Comparison of ENCODE assay signal across 1 cellular context in the genomic region with DNA sequence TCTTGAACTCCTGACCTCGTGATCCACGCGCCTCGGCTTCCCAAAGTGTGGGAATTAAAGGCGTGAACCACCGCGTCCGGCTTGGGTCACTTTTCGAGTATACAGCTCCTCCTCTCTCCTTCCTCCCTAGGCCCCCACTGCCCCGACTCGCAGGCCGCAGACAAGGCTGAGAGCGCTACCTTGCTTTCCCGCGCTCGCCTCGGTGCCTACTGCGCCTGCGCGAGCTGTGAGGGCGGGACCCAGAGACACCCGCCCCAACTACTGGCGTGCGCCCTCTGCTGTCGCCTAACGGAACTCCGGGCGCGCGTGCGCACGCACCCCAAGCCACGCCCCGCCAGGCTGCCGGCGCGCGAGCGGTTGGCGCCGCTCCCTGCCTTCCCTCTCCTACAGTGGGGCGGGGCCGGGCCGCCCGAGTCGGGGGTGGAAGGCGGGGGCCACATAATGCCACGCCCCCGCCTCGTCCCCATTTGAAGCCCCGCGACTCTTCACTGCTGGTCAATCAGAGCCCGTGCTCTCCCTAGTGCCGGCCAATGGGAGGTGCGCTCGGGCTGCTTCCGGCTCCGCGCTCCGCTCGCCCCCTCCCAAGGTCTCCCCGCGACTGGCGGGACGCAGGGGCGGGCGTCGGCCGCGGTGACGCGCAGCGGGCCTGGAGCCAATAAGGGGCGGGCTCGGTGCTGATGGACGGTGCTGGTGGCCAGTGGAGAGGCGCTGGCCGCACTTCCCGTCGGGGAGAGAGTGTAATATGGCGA.
TF ChIP-seq lines count a peak whose summit lies in the region.

A gene (plus strand): TSS at position 730 of the 749 bp plus-strand sequence. CDS start 13 bp downstream, at position 743.

TF ChIP-seq in HepG2, 621 proteins besides CTCF, POLR2A, EP300 and RAD21 (continued from another document and continues in another):
- TF ChIP-seq, protein P1, sequence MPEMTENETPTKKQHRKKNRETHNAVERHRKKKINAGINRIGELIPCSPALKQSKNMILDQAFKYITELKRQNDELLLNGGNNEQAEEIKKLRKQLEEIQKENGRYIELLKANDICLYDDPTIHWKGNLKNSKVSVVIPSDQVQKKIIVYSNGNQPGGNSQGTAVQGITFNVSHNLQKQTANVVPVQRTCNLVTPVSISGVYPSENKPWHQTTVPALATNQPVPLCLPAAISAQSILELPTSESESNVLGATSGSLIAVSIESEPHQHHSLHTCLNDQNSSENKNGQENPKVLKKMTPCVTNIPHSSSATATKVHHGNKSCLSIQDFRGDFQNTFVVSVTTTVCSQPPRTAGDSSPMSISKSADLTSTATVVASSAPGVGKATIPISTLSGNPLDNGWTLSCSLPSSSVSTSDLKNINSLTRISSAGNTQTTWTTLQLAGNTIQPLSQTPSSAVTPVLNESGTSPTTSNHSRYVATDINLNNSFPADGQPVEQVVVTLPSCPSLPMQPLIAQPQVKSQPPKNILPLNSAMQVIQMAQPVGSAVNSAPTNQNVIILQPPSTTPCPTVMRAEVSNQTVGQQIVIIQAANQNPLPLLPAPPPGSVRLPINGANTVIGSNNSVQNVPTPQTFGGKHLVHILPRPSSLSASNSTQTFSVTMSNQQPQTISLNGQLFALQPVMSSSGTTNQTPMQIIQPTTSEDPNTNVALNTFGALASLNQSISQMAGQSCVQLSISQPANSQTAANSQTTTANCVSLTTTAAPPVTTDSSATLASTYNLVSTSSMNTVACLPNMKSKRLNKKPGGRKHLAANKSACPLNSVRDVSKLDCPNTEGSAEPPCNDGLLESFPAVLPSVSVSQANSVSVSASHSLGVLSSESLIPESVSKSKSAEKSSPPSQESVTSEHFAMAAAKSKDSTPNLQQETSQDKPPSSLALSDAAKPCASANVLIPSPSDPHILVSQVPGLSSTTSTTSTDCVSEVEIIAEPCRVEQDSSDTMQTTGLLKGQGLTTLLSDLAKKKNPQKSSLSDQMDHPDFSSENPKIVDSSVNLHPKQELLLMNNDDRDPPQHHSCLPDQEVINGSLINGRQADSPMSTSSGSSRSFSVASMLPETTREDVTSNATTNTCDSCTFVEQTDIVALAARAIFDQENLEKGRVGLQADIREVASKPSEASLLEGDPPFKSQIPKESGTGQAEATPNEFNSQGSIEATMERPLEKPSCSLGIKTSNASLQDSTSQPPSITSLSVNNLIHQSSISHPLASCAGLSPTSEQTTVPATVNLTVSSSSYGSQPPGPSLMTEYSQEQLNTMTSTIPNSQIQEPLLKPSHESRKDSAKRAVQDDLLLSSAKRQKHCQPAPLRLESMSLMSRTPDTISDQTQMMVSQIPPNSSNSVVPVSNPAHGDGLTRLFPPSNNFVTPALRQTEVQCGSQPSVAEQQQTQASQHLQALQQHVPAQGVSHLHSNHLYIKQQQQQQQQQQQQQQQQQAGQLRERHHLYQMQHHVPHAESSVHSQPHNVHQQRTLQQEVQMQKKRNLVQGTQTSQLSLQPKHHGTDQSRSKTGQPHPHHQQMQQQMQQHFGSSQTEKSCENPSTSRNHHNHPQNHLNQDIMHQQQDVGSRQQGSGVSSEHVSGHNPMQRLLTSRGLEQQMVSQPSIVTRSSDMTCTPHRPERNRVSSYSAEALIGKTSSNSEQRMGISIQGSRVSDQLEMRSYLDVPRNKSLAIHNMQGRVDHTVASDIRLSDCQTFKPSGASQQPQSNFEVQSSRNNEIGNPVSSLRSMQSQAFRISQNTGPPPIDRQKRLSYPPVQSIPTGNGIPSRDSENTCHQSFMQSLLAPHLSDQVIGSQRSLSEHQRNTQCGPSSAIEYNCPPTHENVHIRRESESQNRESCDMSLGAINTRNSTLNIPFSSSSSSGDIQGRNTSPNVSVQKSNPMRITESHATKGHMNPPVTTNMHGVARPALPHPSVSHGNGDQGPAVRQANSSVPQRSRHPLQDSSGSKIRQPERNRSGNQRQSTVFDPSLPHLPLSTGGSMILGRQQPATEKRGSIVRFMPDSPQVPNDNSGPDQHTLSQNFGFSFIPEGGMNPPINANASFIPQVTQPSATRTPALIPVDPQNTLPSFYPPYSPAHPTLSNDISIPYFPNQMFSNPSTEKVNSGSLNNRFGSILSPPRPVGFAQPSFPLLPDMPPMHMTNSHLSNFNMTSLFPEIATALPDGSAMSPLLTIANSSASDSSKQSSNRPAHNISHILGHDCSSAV (CRISPR knock-in tag; IDR thresholded peaks at IDR 0.05; ENCODE audit: borderline replicate concordance), result no peak
- TF ChIP-seq RFXANK (CRISPR knock-in tag; IDR thresholded peaks at IDR 0.05) (no peak; the same call in 1 of the 2 replicates), FOXP1 (IDR thresholded peaks at IDR 0.05) (no peak), FOXP1 (CRISPR knock-in tag; IDR thresholded peaks at IDR 0.05) (no peak; the same call in 1 of the 2 replicates), ZFP41 (CRISPR knock-in tag; IDR thresholded peaks at IDR 0.05; ENCODE audit: borderline replicate concordance) (no peak), ZNF3 (CRISPR knock-in tag; IDR thresholded peaks at IDR 0.05) (no peak), ZNF703 (CRISPR knock-in tag; IDR thresholded peaks at IDR 0.05; ENCODE audit: borderline replicate concordance) (no peak), ZNF441 (CRISPR knock-in tag; IDR thresholded peaks at IDR 0.05; ENCODE audit: borderline replicate concordance) (no peak), BCL6 (CRISPR knock-in tag; IDR thresholded peaks at IDR 0.05) (0 out of 2 replicates have a peak, but pooled peaks have one; percentile 11), GATAD1 (CRISPR knock-in tag; IDR thresholded peaks at IDR 0.05) (peak; percentile 87)
- TF ChIP-seq, protein P2, sequence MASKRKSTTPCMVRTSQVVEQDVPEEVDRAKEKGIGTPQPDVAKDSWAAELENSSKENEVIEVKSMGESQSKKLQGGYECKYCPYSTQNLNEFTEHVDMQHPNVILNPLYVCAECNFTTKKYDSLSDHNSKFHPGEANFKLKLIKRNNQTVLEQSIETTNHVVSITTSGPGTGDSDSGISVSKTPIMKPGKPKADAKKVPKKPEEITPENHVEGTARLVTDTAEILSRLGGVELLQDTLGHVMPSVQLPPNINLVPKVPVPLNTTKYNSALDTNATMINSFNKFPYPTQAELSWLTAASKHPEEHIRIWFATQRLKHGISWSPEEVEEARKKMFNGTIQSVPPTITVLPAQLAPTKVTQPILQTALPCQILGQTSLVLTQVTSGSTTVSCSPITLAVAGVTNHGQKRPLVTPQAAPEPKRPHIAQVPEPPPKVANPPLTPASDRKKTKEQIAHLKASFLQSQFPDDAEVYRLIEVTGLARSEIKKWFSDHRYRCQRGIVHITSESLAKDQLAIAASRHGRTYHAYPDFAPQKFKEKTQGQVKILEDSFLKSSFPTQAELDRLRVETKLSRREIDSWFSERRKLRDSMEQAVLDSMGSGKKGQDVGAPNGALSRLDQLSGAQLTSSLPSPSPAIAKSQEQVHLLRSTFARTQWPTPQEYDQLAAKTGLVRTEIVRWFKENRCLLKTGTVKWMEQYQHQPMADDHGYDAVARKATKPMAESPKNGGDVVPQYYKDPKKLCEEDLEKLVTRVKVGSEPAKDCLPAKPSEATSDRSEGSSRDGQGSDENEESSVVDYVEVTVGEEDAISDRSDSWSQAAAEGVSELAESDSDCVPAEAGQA (IDR thresholded peaks at IDR 0.05; ENCODE audit: low read depth), result 0 out of 2 replicates have a peak, but pooled peaks have one; percentile 70
- TF ChIP-seq, protein P2 (CRISPR knock-in tag; IDR thresholded peaks at IDR 0.05; ENCODE audit: borderline replicate concordance), result no peak
- TF ChIP-seq, protein P3, sequence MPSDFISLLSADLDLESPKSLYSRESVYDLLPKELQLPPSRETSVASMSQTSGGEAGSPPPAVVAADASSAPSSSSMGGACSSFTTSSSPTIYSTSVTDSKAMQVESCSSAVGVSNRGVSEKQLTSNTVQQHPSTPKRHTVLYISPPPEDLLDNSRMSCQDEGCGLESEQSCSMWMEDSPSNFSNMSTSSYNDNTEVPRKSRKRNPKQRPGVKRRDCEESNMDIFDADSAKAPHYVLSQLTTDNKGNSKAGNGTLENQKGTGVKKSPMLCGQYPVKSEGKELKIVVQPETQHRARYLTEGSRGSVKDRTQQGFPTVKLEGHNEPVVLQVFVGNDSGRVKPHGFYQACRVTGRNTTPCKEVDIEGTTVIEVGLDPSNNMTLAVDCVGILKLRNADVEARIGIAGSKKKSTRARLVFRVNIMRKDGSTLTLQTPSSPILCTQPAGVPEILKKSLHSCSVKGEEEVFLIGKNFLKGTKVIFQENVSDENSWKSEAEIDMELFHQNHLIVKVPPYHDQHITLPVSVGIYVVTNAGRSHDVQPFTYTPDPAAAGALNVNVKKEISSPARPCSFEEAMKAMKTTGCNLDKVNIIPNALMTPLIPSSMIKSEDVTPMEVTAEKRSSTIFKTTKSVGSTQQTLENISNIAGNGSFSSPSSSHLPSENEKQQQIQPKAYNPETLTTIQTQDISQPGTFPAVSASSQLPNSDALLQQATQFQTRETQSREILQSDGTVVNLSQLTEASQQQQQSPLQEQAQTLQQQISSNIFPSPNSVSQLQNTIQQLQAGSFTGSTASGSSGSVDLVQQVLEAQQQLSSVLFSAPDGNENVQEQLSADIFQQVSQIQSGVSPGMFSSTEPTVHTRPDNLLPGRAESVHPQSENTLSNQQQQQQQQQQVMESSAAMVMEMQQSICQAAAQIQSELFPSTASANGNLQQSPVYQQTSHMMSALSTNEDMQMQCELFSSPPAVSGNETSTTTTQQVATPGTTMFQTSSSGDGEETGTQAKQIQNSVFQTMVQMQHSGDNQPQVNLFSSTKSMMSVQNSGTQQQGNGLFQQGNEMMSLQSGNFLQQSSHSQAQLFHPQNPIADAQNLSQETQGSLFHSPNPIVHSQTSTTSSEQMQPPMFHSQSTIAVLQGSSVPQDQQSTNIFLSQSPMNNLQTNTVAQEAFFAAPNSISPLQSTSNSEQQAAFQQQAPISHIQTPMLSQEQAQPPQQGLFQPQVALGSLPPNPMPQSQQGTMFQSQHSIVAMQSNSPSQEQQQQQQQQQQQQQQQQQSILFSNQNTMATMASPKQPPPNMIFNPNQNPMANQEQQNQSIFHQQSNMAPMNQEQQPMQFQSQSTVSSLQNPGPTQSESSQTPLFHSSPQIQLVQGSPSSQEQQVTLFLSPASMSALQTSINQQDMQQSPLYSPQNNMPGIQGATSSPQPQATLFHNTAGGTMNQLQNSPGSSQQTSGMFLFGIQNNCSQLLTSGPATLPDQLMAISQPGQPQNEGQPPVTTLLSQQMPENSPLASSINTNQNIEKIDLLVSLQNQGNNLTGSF (CRISPR knock-in tag; IDR thresholded peaks at IDR 0.05), result 0 out of 2 replicates have a peak, but pooled peaks have one; percentile 64
- TF ChIP-seq, protein P4, sequence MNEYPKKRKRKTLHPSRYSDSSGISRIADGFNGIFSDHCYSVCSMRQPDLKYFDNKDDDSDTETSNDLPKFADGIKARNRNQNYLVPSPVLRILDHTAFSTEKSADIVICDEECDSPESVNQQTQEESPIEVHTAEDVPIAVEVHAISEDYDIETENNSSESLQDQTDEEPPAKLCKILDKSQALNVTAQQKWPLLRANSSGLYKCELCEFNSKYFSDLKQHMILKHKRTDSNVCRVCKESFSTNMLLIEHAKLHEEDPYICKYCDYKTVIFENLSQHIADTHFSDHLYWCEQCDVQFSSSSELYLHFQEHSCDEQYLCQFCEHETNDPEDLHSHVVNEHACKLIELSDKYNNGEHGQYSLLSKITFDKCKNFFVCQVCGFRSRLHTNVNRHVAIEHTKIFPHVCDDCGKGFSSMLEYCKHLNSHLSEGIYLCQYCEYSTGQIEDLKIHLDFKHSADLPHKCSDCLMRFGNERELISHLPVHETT (CRISPR knock-in tag; conservative IDR thresholded peaks at IDR 0.05), result peak; percentile 82; the same call in 1 of the 2 replicates
- TF ChIP-seq, protein P5, sequence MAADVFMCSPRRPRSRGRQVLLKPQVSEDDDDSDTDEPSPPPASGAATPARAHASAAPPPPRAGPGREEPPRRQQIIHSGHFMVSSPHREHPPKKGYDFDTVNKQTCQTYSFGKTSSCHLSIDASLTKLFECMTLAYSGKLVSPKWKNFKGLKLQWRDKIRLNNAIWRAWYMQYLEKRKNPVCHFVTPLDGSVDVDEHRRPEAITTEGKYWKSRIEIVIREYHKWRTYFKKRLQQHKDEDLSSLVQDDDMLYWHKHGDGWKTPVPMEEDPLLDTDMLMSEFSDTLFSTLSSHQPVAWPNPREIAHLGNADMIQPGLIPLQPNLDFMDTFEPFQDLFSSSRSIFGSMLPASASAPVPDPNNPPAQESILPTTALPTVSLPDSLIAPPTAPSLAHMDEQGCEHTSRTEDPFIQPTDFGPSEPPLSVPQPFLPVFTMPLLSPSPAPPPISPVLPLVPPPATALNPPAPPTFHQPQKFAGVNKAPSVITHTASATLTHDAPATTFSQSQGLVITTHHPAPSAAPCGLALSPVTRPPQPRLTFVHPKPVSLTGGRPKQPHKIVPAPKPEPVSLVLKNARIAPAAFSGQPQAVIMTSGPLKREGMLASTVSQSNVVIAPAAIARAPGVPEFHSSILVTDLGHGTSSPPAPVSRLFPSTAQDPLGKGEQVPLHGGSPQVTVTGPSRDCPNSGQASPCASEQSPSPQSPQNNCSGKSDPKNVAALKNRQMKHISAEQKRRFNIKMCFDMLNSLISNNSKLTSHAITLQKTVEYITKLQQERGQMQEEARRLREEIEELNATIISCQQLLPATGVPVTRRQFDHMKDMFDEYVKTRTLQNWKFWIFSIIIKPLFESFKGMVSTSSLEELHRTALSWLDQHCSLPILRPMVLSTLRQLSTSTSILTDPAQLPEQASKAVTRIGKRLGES (CRISPR knock-in tag; IDR thresholded peaks at IDR 0.05; ENCODE audit: borderline replicate concordance), result no peak
- TF ChIP-seq, protein P6, sequence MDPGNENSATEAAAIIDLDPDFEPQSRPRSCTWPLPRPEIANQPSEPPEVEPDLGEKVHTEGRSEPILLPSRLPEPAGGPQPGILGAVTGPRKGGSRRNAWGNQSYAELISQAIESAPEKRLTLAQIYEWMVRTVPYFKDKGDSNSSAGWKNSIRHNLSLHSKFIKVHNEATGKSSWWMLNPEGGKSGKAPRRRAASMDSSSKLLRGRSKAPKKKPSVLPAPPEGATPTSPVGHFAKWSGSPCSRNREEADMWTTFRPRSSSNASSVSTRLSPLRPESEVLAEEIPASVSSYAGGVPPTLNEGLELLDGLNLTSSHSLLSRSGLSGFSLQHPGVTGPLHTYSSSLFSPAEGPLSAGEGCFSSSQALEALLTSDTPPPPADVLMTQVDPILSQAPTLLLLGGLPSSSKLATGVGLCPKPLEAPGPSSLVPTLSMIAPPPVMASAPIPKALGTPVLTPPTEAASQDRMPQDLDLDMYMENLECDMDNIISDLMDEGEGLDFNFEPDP (CRISPR knock-in tag; conservative IDR thresholded peaks at IDR 0.05), result no peak
- TF ChIP-seq, protein P7, sequence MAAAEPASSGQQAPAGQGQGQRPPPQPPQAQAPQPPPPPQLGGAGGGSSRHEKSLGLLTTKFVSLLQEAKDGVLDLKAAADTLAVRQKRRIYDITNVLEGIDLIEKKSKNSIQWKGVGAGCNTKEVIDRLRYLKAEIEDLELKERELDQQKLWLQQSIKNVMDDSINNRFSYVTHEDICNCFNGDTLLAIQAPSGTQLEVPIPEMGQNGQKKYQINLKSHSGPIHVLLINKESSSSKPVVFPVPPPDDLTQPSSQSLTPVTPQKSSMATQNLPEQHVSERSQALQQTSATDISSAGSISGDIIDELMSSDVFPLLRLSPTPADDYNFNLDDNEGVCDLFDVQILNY (CRISPR knock-in tag; conservative IDR thresholded peaks at IDR 0.05), result peak; percentile 97
